18 cellular contexts compared by ENCODE assay signal in genomic region chr10:74728225-74728624, GRCh38.
DNase-seq lines count a peak whose midpoint lies in the region; ATAC-seq and TF ChIP-seq lines count a peak whose summit lies in the region.
"Had no signal": no experiment of that assay in that cellular context is flagged by ENCODE, and none has a peak within 500 bp of the region (broad histone marks: within the 10 kb centered on the region; RNA-seq: fewer than 3 reads in every experiment).

No MANE protein-coding gene starts in this region.

- H3K79me2 ChIP-seq in GM23248 (ENCODE audit: insufficient read depth) = no peaks in the 10 kb centered on the region
- H3K79me2 ChIP-seq in PC-3 (ENCODE audit: low read length) = no peaks in the 10 kb centered on the region

- H3K9me2 ChIP-seq in GM23248 (ENCODE audit: insufficient read depth) (no peaks in the 10 kb centered on the region), PC-3 (replicated peaks; ENCODE audit: low read length) (no peaks in the 10 kb centered on the region)

- H3K4me3 ChIP-seq in GM23248 (no peak overlapping the region), PC-3 (ENCODE audit: low read length) (no peak overlapping the region), fibroblast of mammary gland (ENCODE audit: control insufficient read depth, low read depth, low read length) (no peak overlapping the region)
- H3K4me3 ChIP-seq: BLaER1 treated with 17β-estradiol and CSF1 and Interleukin-3, amounts not matched to agents 10 nM and 100 nM; SK-N-MC had no signal

- WGBS in GM23248 (ENCODE audit: low coverage in 1 of 2, low lambda C conversion rate in 2 of 2, missing lambda C conversion rate in 2 of 2), 2 experiments = 40 to 63% methylated on average over 1 of the region's 1 CpG

- no peak overlapping the region for H3K9ac ChIP-seq in GM23248
- no peak overlapping the region for H3K9ac ChIP-seq in PC-3 (ENCODE audit: low read length)
- H3K9ac ChIP-seq: BLaER1 treated with 17β-estradiol and CSF1 and Interleukin-3, amounts not matched to agents 10 nM and 100 nM had no signal

- H3F3A ChIP-seq in GM23248 (ENCODE audit: insufficient read depth) (no peaks in the 10 kb centered on the region), PC-3 (ENCODE audit: low read length, unreplicated experiment) (peaks cover 4% of the 10 kb centered on the region)

- no peak overlapping the region for H3K4me2 ChIP-seq in GM23248 (ENCODE audit: unreplicated experiment)
- no peak overlapping the region for H3K4me2 ChIP-seq in PC-3 (ENCODE audit: low read length)
- H3K4me2 ChIP-seq: BLaER1 treated with 17β-estradiol and CSF1 and Interleukin-3, amounts not matched to agents 10 nM and 100 nM had no signal

- intact Hi-C loops in PC-3 (cut with micrococcal nuclease) = loop anchor here (5.0 kb wide), 2 partner anchors 51 to 81 kb away; no protein-coding TSS in a partner anchor

- POLR2A ChIA-PET in PC-3 (lab: Charles Lee; ENCODE audit: unreplicated experiment) = no interaction called here

- H3K9me3 ChIP-seq in GM23248 (ENCODE audit: low read depth) (no peaks in the 10 kb centered on the region), PC-3 (ENCODE audit: low read length) (no peaks in the 10 kb centered on the region)

- peak; percentile 88 for ATAC-seq in PC-3
- ATAC-seq: CD8-positive, alpha-beta T cell had no signal

- H3K4me1 ChIP-seq in GM23248 (ENCODE audit: insufficient read depth) (no peaks in the 10 kb centered on the region), PC-3 (ENCODE audit: insufficient read depth, low read length) (no peaks in the 10 kb centered on the region)
- H3K4me1 ChIP-seq: BLaER1 treated with 17β-estradiol and CSF1 and Interleukin-3, amounts not matched to agents 10 nM and 100 nM had no signal

- no TSS peak for BruUV-seq in PC-3 (replicated peaks; lab: Mats Ljungman, UMichigan)

- H3K27ac ChIP-seq in GM23248 = no peak overlapping the region
- H3K27ac ChIP-seq in PC-3 (ENCODE audit: low read length) = peak overlapping the region; percentile 21; the same call in 1 of the 2 replicates
- H3K27ac ChIP-seq: BLaER1 treated with 17β-estradiol and CSF1 and Interleukin-3, amounts not matched to agents 10 nM and 100 nM; HL-60; SK-N-MC had no signal

- in situ Hi-C loops in GM23248 (cut with MboI) = no loop called here

- H2AFZ ChIP-seq in GM23248 = no peak overlapping the region
- H2AFZ ChIP-seq in PC-3 (ENCODE audit: low read length) = no peak overlapping the region

- H3K36me3 ChIP-seq in GM23248 (ENCODE audit: low read depth) (no peaks in the 10 kb centered on the region), PC-3 (ENCODE audit: low read depth, low read length) (no peaks in the 10 kb centered on the region; the same call in 1 of the 2 replicates)
- H3K36me3 ChIP-seq: BLaER1 treated with 17β-estradiol and CSF1 and Interleukin-3, amounts not matched to agents 10 nM and 100 nM had no signal

- TF ChIP-seq CTCF in PC-3 (conservative IDR thresholded peaks at IDR 0.05; ENCODE audit: low read depth, low read length) = no peak
- TF ChIP-seq CTCF in fibroblast of mammary gland (conservative IDR thresholded peaks at IDR 0.05; ENCODE audit: control insufficient read depth, insufficient read depth, low read depth, low read length) = no peak

- CTCF ChIA-PET in PC-3 (lab: Charles Lee) = no interaction called here

- H3K27me3 ChIP-seq in GM23248 (replicated peaks; ENCODE audit: insufficient read depth) = no peaks in the 10 kb centered on the region
- H3K27me3 ChIP-seq in PC-3 (ENCODE audit: low read length) = no peaks in the 10 kb centered on the region
- H3K27me3 ChIP-seq: BLaER1 treated with 17β-estradiol and CSF1 and Interleukin-3, amounts not matched to agents 10 nM and 100 nM had no signal

- peak; percentile 11 for DNase-seq in A172 (ENCODE audit: low spot score)
- peak; percentile 42 for DNase-seq in GM23248
- DNase-seq in PC-3 = peak; percentile 91
- DNase-seq in fibroblast of mammary gland (ENCODE audit: low read depth) = peak; percentile 1
- DNase-seq in GDM1 (lab: John Stamatoyannopoulos, UW) = no peak
- DNase-seq in activated CD4-positive, CD25-positive, alpha-beta regulatory T cell (lab: John Stamatoyannopoulos, UW) = no peak
- no peak for DNase-seq in stimulated activated CD4-positive, alpha-beta T cell treated with anti-CD3 and anti-CD28 coated beads, Interleukin-2, amount 100 ng/mL, for 48 hours
- DNase-seq: CD8-positive, alpha-beta T cell; GOT3; Kasumi-1; MM.1S; NCI-H1092; NCI-H1436 treated with DMSO at 0.1 percent for 48 hours; NCI-H2029 treated with DMSO at 0.1 percent for 48 hours; Right ventricle myocardium superior had no signal

- H4K20me1 ChIP-seq in GM23248 (ENCODE audit: insufficient read depth) (no peaks in the 10 kb centered on the region), PC-3 (ENCODE audit: low read length) (no peaks in the 10 kb centered on the region)
- H4K20me1 ChIP-seq: BLaER1 treated with 17β-estradiol and CSF1 and Interleukin-3, amounts not matched to agents 10 nM and 100 nM had no signal

Comparison
In these comparisons a context has a peak if more than half of its experiments do, and no peak if none do; other contexts are left out.
1. DNase-seq: peak in A172 (single experiment), GM23248 (single experiment), PC-3 (single experiment) and fibroblast of mammary gland (single experiment); none in GDM1 (single experiment), activated CD4-positive, CD25-positive, alpha-beta regulatory T cell (0 of 4) and stimulated activated CD4-positive, alpha-beta T cell treated with anti-CD3 and anti-CD28 coated beads, Interleukin-2, amount 100 ng/mL, for 48 hours (0 of 2).